1 cellular context compared by ENCODE assay signal in the genomic region with DNA sequence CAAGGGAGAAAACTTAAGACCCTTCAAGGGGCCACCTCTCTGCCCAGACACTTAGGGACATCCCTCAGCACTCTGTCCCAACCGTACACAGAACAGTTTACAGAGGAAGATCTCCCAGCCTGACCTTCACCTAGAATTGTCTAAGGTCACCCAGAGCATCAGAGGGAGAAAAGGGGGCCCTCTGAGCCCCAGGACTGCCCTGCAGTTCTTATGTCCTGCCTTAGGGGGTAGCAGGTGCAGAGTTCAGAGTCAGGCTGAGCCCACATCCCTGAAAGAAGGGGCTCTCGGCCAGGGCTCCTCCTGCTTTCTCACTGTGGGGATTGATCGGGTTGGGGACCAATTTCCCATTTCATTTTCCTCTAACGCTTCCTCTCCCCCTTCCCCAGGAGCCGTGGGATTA.
TF ChIP-seq lines count a peak whose summit lies in the region.

No MANE protein-coding gene starts in this region.

TF ChIP-seq in GM12878, 131 proteins besides CTCF, POLR2A, EP300 and RAD21:
- TF ChIP-seq YBX1 (IDR thresholded peaks at IDR 0.05) (no peak), RFX5 (IDR thresholded peaks at IDR 0.05; ENCODE audit: low read depth, low read length) (no peak), NFYA (IDR thresholded peaks at IDR 0.05; ENCODE audit: borderline replicate concordance, low read depth, low read length) (no peak), HCFC1 (IDR thresholded peaks at IDR 0.05; ENCODE audit: low read length) (no peak), PAX8 (IDR thresholded peaks at IDR 0.05) (no peak)
